ENCODE assay signal across 21 cellular contexts in the genomic region with DNA sequence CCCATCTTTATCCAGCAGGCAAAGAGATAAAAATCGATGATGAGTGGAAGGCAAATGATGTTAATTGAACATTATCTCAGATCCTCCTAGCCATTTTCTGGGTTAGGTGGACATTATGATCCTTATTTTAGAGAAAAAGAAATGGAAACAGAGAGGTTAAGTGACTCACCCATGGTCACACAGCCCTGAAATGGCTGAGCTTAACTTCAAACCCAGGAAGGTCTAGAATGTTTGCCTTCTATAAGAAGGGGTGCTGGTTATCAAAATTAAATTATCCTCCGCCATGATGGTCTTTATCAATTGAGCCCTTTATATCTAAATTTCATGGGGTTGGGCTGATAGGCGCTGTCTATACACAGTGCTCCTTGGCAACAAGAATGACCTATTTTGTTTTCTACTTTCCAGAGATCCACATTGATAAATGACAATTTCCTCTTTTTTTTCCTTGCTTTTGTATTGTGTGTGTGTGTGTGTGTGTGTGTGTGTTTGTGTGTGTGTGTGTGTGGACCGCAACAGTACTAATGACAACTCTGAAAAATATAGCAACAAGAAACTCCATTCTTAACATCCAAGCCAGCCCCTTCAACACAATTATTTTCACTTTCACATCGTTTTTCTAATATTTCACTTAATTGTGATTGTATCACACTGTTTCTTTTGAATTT.
A peak's percentile ranks its signal among the peaks of the same experiment; 100 is the strongest.
DNase-seq lines count a peak whose midpoint lies in the region; ATAC-seq, FAIRE-seq and TF ChIP-seq lines count a peak whose summit lies in the region.
"Had no signal": no experiment of that assay in that cellular context is flagged by ENCODE, and none has a peak within 500 bp of the region (broad histone marks: within the 10 kb centered on the region; RNA-seq: fewer than 3 reads in every experiment).

No MANE protein-coding gene starts in this region.

- no peaks in the 10 kb centered on the region for H3K9me1 ChIP-seq in IMR-90 (ENCODE audit: insufficient read depth, low read length)

- FAIRE-seq in GM12892 (lab: Jason Lieb, UNC), result peak; percentile 67
- no peak for FAIRE-seq in GM12878 (lab: Jason Lieb, UNC)
- FAIRE-seq: A549, GM19239, H54 had no signal

- intact Hi-C loops in IMR-90 (cut with micrococcal nuclease), result no loop called here
- intact Hi-C loops in GM12878 (cut with micrococcal nuclease; ENCODE audit: unreplicated experiment), result no loop called here

- no peak overlapping the region for H3K23ac ChIP-seq in IMR-90 (ENCODE audit: low read depth, low read length)

- no peak for TF ChIP-seq EP300 in GM12878 (IDR thresholded peaks at IDR 0.05; ENCODE audit: borderline replicate concordance in 1 of 2, control insufficient read depth in 1 of 2, low read depth in 2 of 2, low read length in 2 of 2)

- no peak overlapping the region for H3K4ac ChIP-seq in IMR-90 (ENCODE audit: low read depth, low read length)

- POLR2A ChIA-PET in IMR-90 (lab: Charles Lee; ENCODE audit: unreplicated experiment) (no interaction called here), GM12878 (lab: Charles Lee) (interaction anchor here (0.7 to 2.9 kb wide), 7 partner anchors 10 to 62 kb away, joined by 3 to 13 read pairs (median 4); no protein-coding TSS in a partner anchor)

- TF ChIP-seq RAD21 in IMR-90 (IDR thresholded peaks at IDR 0.05; ENCODE audit: low read length) (no peak), GM12878 (IDR thresholded peaks at IDR 0.05; ENCODE audit: insufficient read depth, low read depth, low read length) (no peak)

- H3K36me3 ChIP-seq in IMR-90 (ENCODE audit: control insufficient read depth, insufficient read depth, low read length), result no peaks in the 10 kb centered on the region
- no peaks in the 10 kb centered on the region for H3K36me3 ChIP-seq in GM12878 (ENCODE audit: control insufficient read depth in 2 of 2, insufficient read depth in 2 of 2, low read length in 1 of 2)
- H3K36me3 ChIP-seq: HAP-1 had no signal

- no peaks in the 10 kb centered on the region for H3K79me2 ChIP-seq in GM12878 (ENCODE audit: control insufficient read depth, insufficient read depth, low read length)

- CTCF ChIA-PET in IMR-90 (lab: Yijun Ruan, JAX) (no interaction called here), GM12878 (lab: Yijun Ruan, JAX) (interaction anchor here (1.0 to 1.8 kb wide), 3 partner anchors 14 to 68 kb away, joined by 3 to 6 read pairs (median 4); no protein-coding TSS in a partner anchor)

- H3K9ac ChIP-seq in IMR-90 (ENCODE audit: low read depth, low read length) (no peak overlapping the region), GM12878 (ENCODE audit: control insufficient read depth, insufficient read depth, low read length) (no peak overlapping the region)
- H3K9ac ChIP-seq: GM23248 had no signal

- peaks cover 21% of the 10 kb centered on the region for H3K9me3 ChIP-seq in IMR-90 (ENCODE audit: control insufficient read depth, insufficient read depth, low read length)
- no peaks in the 10 kb centered on the region for H3K9me3 ChIP-seq in GM12878 (replicated peaks; ENCODE audit: control insufficient read depth, insufficient read depth, low read length)
- H3K9me3 ChIP-seq: A549, HAP-1 had no signal

- no peak overlapping the region for H3K14ac ChIP-seq in IMR-90 (replicated peaks; ENCODE audit: low read depth, low read length)

- dilution Hi-C loops in IMR-90 (cut with HindIII; ENCODE audit: low sequenced_read_pairs, unreplicated experiment), result no loop called here

- H2BK15ac ChIP-seq in IMR-90 (ENCODE audit: low read depth, low read length), result no peak overlapping the region

- H4K5ac ChIP-seq in IMR-90 (ENCODE audit: low read depth, low read length), result no peak overlapping the region

- no peak overlapping the region for H2BK120ac ChIP-seq in IMR-90 (ENCODE audit: low read depth, low read length)

- H3K79me1 ChIP-seq in IMR-90 (ENCODE audit: low read depth in 1 of 2, low read length in 2 of 2), result no peaks in the 10 kb centered on the region

- H3K27ac ChIP-seq in IMR-90 (ENCODE audit: insufficient read depth, low read length) (no peak overlapping the region), GM12878 (ENCODE audit: control insufficient read depth, insufficient read depth) (no peak overlapping the region; the same call in 1 of the 2 replicates)
- H3K27ac ChIP-seq: A549, GM23248 had no signal

- H3K4me1 ChIP-seq in IMR-90 (ENCODE audit: control insufficient read depth, insufficient read depth, low read length) (no peaks in the 10 kb centered on the region), GM12878 (ENCODE audit: control insufficient read depth, insufficient read depth, low read length) (no peaks in the 10 kb centered on the region; the same call in 1 of the 2 replicates)
- H3K4me1 ChIP-seq: A549, HAP-1 had no signal

- H3K4me2 ChIP-seq in IMR-90 (ENCODE audit: low read depth, low read length) (no peak overlapping the region), GM12878 (ENCODE audit: control insufficient read depth, insufficient read depth) (no peak overlapping the region)
- H3K4me2 ChIP-seq: A549 had no signal

- H2BK20ac ChIP-seq in IMR-90 (ENCODE audit: low read depth, low read length), result no peak overlapping the region

- peak overlapping the region; percentile 67 for H2BK5ac ChIP-seq in IMR-90 (ENCODE audit: low read depth, low read length, poor library complexity, severe bottlenecking)

- H2AK5ac ChIP-seq in IMR-90 (ENCODE audit: low read depth, low read length), result no peak overlapping the region

- no peak overlapping the region for H4K91ac ChIP-seq in IMR-90 (ENCODE audit: insufficient read depth, low read depth, low read length)

- H3K56ac ChIP-seq in IMR-90 (ENCODE audit: extremely low read depth, insufficient read depth, low read length), result no peak overlapping the region

- DNase-seq in GM12892 (ENCODE audit: insufficient read length), result no peak
- no peak for DNase-seq in IMR-90
- no peak for DNase-seq in GM12878 (ENCODE audit: low read depth, low spot score)
- no peak for DNase-seq in SK-N-DZ (ENCODE audit: low spot score)
- DNase-seq in occipital lobe (lab: John Stamatoyannopoulos, UW), result no peak
- DNase-seq: 8988T; ACHN; C1 segment of cervical spinal cord; Calu3; CD4-positive, alpha-beta memory T cell; COR-L47; DMS53; DMS79 treated with DMSO at 0.1 percent for 48 hours; GF-D8; GM23248; HFFc6 had no signal

- H4K20me1 ChIP-seq in IMR-90 (ENCODE audit: insufficient read depth, low read length) (no peaks in the 10 kb centered on the region), GM12878 (ENCODE audit: control insufficient read depth, insufficient read depth) (no peaks in the 10 kb centered on the region)

- no peak for TF ChIP-seq POLR2A in GM12892 (IDR thresholded peaks at IDR 0.05; ENCODE audit: low read depth, low read length)
- TF ChIP-seq POLR2A in IMR-90 (IDR thresholded peaks at IDR 0.05; ENCODE audit: low read depth, low read length), result no peak
- no peak for TF ChIP-seq POLR2A in GM12878 (IDR thresholded peaks at IDR 0.05; ENCODE audit: low read depth, low read length)

- H3K18ac ChIP-seq in IMR-90 (ENCODE audit: low read depth, low read length), result no peak overlapping the region

- H3K4me3 ChIP-seq in IMR-90 (ENCODE audit: insufficient read depth, low read depth, low read length) (no peak overlapping the region), GM12878 (no peak overlapping the region)
- H3K4me3 ChIP-seq: A549, GM23248, HAP-1 had no signal

- BruUV-seq in IMR-90 (replicated peaks; lab: Mats Ljungman, UMichigan) (no TSS peak), GM12878 (replicated peaks; lab: Mats Ljungman, UMichigan) (no TSS peak)

- no peak overlapping the region for H4K8ac ChIP-seq in IMR-90 (ENCODE audit: low read depth in 2 of 2, low read length in 2 of 2)

- in situ Hi-C loops in IMR-90 (cut with MboI; ENCODE audit: low sequenced_read_pairs) (no loop called here), GM12878 (cut with MboI) (no loop called here)

- H3K27me3 ChIP-seq in IMR-90 (ENCODE audit: control insufficient read depth, insufficient read depth, low read length) (no peaks in the 10 kb centered on the region), GM12878 (replicated peaks in 1 of 2; ENCODE audit: control insufficient read depth in 2 of 2, insufficient read depth in 2 of 2, low read length in 1 of 2) (no peaks in the 10 kb centered on the region)

- no peak for TF ChIP-seq CTCF in IMR-90 (conservative IDR thresholded peaks at IDR 0.05; ENCODE audit: low read depth, low read length)
- no peak for TF ChIP-seq CTCF in GM12878 (IDR thresholded peaks at IDR 0.05 in 2 of 3, conservative IDR thresholded peaks at IDR 0.05 in 1 of 3; ENCODE audit: control insufficient read depth in 2 of 3, extremely low read depth in 1 of 3, insufficient read depth in 1 of 3, low read depth in 3 of 3, low read length in 3 of 3)

- SMC1A ChIA-PET in GM12878 (lab: Charles Lee; ENCODE audit: uncharacterized antibody, unreplicated experiment), result interaction anchor here (0.6 to 2.5 kb wide), 15 partner anchors 9 to 165 kb away, joined by 3 to 13 read pairs (median 3); no protein-coding TSS in a partner anchor

- RAD21 ChIA-PET in GM12878 (lab: Charles Lee; ENCODE audit: unreplicated experiment), result interaction anchor here (1.0 to 2.8 kb wide), 7 partner anchors 9 to 62 kb away, joined by 3 to 10 read pairs (median 4); no protein-coding TSS in a partner anchor

- ATAC-seq in IMR-90 (ENCODE audit: low read depth) (no peak), GM12878 (no peak), HG03108 (IDR thresholded peaks at IDR 0.05; ENCODE audit: unreplicated experiment) (no peak)
- ATAC-seq: A549 had no signal

- H2AK9ac ChIP-seq in IMR-90 (replicated peaks; ENCODE audit: low read depth, low read length, poor library complexity), result no peak overlapping the region

- H2AFZ ChIP-seq in IMR-90 (replicated peaks; ENCODE audit: low read length, poor library complexity) (no peak overlapping the region), GM12878 (ENCODE audit: control insufficient read depth, low read depth, low read length) (no peak overlapping the region)
- H2AFZ ChIP-seq: GM23248 had no signal

- no CpG with 5 or more reads among the region's 5 CpGs for WGBS in IMR-90 (ENCODE audit: extremely low coverage in 2 of 2, insufficient read length in 1 of 2), 2 experiments
- WGBS in GM12878 (ENCODE audit: insufficient coverage, insufficient replicate concordance, low lambda C conversion rate, missing lambda C conversion rate), result 49% methylated on average over 5 of the region's 5 CpGs

TF ChIP-seq in IMR-90, 13 proteins besides CTCF, POLR2A, EP300 and RAD21 (continues in another document):
- TF ChIP-seq SMC3 (IDR thresholded peaks at IDR 0.05; ENCODE audit: low read depth, low read length) (no peak), MXI1 (IDR thresholded peaks at IDR 0.05; ENCODE audit: borderline replicate concordance, low read depth, low read length) (no peak), CEBPB (IDR thresholded peaks at IDR 0.05; ENCODE audit: low read depth, low read length) (no peak)

TF ChIP-seq in GM12878, 131 proteins besides CTCF, POLR2A, EP300 and RAD21 (continues in another document):
- TF ChIP-seq IKZF1 (conservative IDR thresholded peaks at IDR 0.05), result peak; percentile 44; the same call in 1 of the 2 replicates
- no peak for TF ChIP-seq SUPT20H (IDR thresholded peaks at IDR 0.05; ENCODE audit: borderline replicate concordance, control insufficient read depth, low read depth, low read length)
- TF ChIP-seq PAX8 (IDR thresholded peaks at IDR 0.05), result no peak
